ENCODE assay signal across 28 cellular contexts in genomic region chr12:21801522-21802288, GRCh38. TPM values are rescaled to one million over a fixed set of nuclear protein-coding genes. Genes with fewer than 3 reads are reported as not detected.
"Had no signal": no experiment of that assay in that cellular context is flagged by ENCODE, and none has a peak within 500 bp of the region (broad histone marks: within the 10 kb centered on the region; RNA-seq: fewer than 3 reads in every experiment).

No MANE protein-coding gene starts in this region.

- H3K4me1 ChIP-seq: foreskin keratinocyte, stomach, suprapubic skin, transverse colon had no signal

- H3K27ac ChIP-seq: esophagus muscularis mucosa, foreskin keratinocyte, heart right ventricle, skin epidermis, stomach, suprapubic skin, transverse colon had no signal

- H3K9me3 ChIP-seq: esophagus muscularis mucosa, heart right ventricle, stomach, suprapubic skin, transverse colon had no signal

- H3K36me3 ChIP-seq: suprapubic skin, transverse colon had no signal

- H3K4me3 Mint-ChIP-seq: activated B cell treated with CpG ODN at 0.5 μM for 24 hours; activated CD4-positive, alpha-beta T cell treated with anti-CD3 and anti-CD28 coated beads for 36 hours; activated CD8-positive, alpha-beta memory T cell treated with anti-CD3 and anti-CD28 coated beads, Interleukin-2, amount 10 ng/mL, durations not matched to agents 7 days and 5 days; activated CD8-positive, alpha-beta T cell treated with anti-CD3 and anti-CD28 coated beads, Interleukin-2, amount 10 ng/mL, durations not matched to agents 7 days and 5 days; activated naive CD8-positive, alpha-beta T cell; central memory CD8-positive, alpha-beta T cell; dendritic cell treated with granulocyte-macrophage colony-stimulating factor and Interleukin-4, amounts not matched to agents 40 ng/mL and 50 ng/mL, for 4 days; endodermal cell; nephron; stimulated activated naive B cell treated with anti-CD40 and anti-IgM and Interleukin-4, amounts not matched to agents 10 μg/mL and 1 μg/mL and 100 μg/mL, for 72 hours; T-cell had no signal

- DNase-seq: activated B cell treated with CpG ODN at 0.5 μM for 24 hours; activated CD4-positive, alpha-beta T cell treated with anti-CD3 and anti-CD28 coated beads for 36 hours; activated CD8-positive, alpha-beta memory T cell treated with anti-CD3 and anti-CD28 coated beads, Interleukin-2, amount 10 ng/mL, durations not matched to agents 7 days and 5 days; activated CD8-positive, alpha-beta T cell treated with anti-CD3 and anti-CD28 coated beads, Interleukin-2, amount 10 ng/mL, durations not matched to agents 7 days and 5 days; activated naive CD4-positive, alpha-beta T cell; activated T-cell treated with anti-CD3 and anti-CD28 coated beads, Interleukin-2, amount 50 U/mL, for 48 hours; anterior cingulate cortex; endodermal cell; foreskin keratinocyte; heart right ventricle; islet precursor cell; stimulated activated CD4-positive, alpha-beta T cell treated with anti-CD3 and anti-CD28 coated beads, Interleukin-1b, Interleukin-23, amount 100 ng/mL, for 48 hours; stimulated activated naive B cell treated with anti-CD40 and anti-IgM and Interleukin-4, amounts not matched to agents 10 μg/mL and 1 μg/mL and 100 μg/mL, for 72 hours; stomach; T-cell; transverse colon had no signal

- H3K36me3 Mint-ChIP-seq: activated CD8-positive, alpha-beta memory T cell treated with anti-CD3 and anti-CD28 coated beads, Interleukin-2, amount 10 ng/mL, durations not matched to agents 7 days and 5 days; activated naive CD8-positive, alpha-beta T cell; stimulated activated naive B cell treated with anti-CD40 and anti-IgM and Interleukin-4, amounts not matched to agents 10 μg/mL and 1 μg/mL and 100 μg/mL, for 72 hours; T-cell had no signal

- H3K4me1 Mint-ChIP-seq: activated B cell treated with CpG ODN at 0.5 μM for 24 hours; activated CD4-positive, alpha-beta T cell treated with anti-CD3 and anti-CD28 coated beads for 36 hours; activated CD8-positive, alpha-beta memory T cell treated with anti-CD3 and anti-CD28 coated beads, Interleukin-2, amount 10 ng/mL, durations not matched to agents 7 days and 5 days; central memory CD8-positive, alpha-beta T cell; endodermal cell; nephron; stimulated activated naive B cell treated with anti-CD40 and anti-IgM and Interleukin-4, amounts not matched to agents 10 μg/mL and 1 μg/mL and 100 μg/mL, for 72 hours; T-cell had no signal

- H3K9me3 Mint-ChIP-seq: activated B cell treated with CpG ODN at 0.5 μM for 24 hours; central memory CD8-positive, alpha-beta T cell; endodermal cell; nephron; stimulated activated naive B cell treated with anti-CD40 and anti-IgM and Interleukin-4, amounts not matched to agents 10 μg/mL and 1 μg/mL and 100 μg/mL, for 72 hours; T-cell had no signal

- H3K27me3 Mint-ChIP-seq: activated B cell treated with CpG ODN at 0.5 μM for 24 hours; activated CD8-positive, alpha-beta memory T cell treated with anti-CD3 and anti-CD28 coated beads, Interleukin-2, amount 10 ng/mL, durations not matched to agents 7 days and 5 days; dendritic cell treated with granulocyte-macrophage colony-stimulating factor and Interleukin-4, amounts not matched to agents 40 ng/mL and 50 ng/mL, for 4 days; stimulated activated naive B cell treated with anti-CD40 and anti-IgM and Interleukin-4, amounts not matched to agents 10 μg/mL and 1 μg/mL and 100 μg/mL, for 72 hours; T-cell had no signal

- H3K4me3 ChIP-seq: esophagus muscularis mucosa, heart right ventricle, lung, skin epidermis, stomach, suprapubic skin, transverse colon had no signal

- FAIRE-seq: bronchial epithelial cell, urothelium cell line had no signal

- H3K27me3 ChIP-seq: esophagus muscularis mucosa, heart right ventricle, stomach, suprapubic skin, transverse colon had no signal

- ATAC-seq: activated CD4-positive, alpha-beta T cell treated with anti-CD3 and anti-CD28 coated beads for 36 hours; activated CD8-positive, alpha-beta memory T cell treated with anti-CD3 and anti-CD28 coated beads, Interleukin-2, amount 10 ng/mL, durations not matched to agents 7 days and 5 days; activated CD8-positive, alpha-beta T cell treated with anti-CD3 and anti-CD28 coated beads, Interleukin-2, amount 10 ng/mL, durations not matched to agents 7 days and 5 days; foreskin keratinocyte; heart right ventricle; sciatic nerve; stimulated activated naive B cell treated with anti-CD40 and anti-IgM and Interleukin-4, amounts not matched to agents 10 μg/mL and 1 μg/mL and 100 μg/mL, for 72 hours; T-cell had no signal

- H3K27ac Mint-ChIP-seq: activated B cell treated with CpG ODN at 0.5 μM for 24 hours; activated CD4-positive, alpha-beta T cell treated with anti-CD3 and anti-CD28 coated beads for 36 hours; activated CD8-positive, alpha-beta memory T cell treated with anti-CD3 and anti-CD28 coated beads, Interleukin-2, amount 10 ng/mL, durations not matched to agents 7 days and 5 days; activated CD8-positive, alpha-beta T cell treated with anti-CD3 and anti-CD28 coated beads, Interleukin-2, amount 10 ng/mL, durations not matched to agents 7 days and 5 days; activated naive CD8-positive, alpha-beta T cell; dendritic cell treated with granulocyte-macrophage colony-stimulating factor and Interleukin-4, amounts not matched to agents 40 ng/mL and 50 ng/mL, for 4 days; endodermal cell; stimulated activated naive B cell treated with anti-CD40 and anti-IgM and Interleukin-4, amounts not matched to agents 10 μg/mL and 1 μg/mL and 100 μg/mL, for 72 hours; T-cell had no signal

RNA-seq across cellular contexts. Expression of gene KCNJ8, which starts 27.2 kb away (rescaled TPM):
- total RNA-seq: activated B cell treated with CpG ODN at 0.5 μM for 24 hours; activated CD4-positive, alpha-beta T cell treated with anti-CD3 and anti-CD28 coated beads for 36 hours; activated CD8-positive, alpha-beta memory T cell treated with anti-CD3 and anti-CD28 coated beads, Interleukin-2, amount 10 ng/mL, durations not matched to agents 7 days and 5 days; activated CD8-positive, alpha-beta T cell treated with anti-CD3 and anti-CD28 coated beads, Interleukin-2, amount 10 ng/mL, durations not matched to agents 7 days and 5 days; foreskin keratinocyte; T-helper 2 cell treated with Interferon-gamma antibody and Interleukin-4, amounts not matched to agents 100 ng/mL and 5 ng/mL, for 36 hours had no signal
- polyA plus RNA-seq: foreskin keratinocyte had no signal
